ENCODE assay signal across 17 cellular contexts in the genomic region with DNA sequence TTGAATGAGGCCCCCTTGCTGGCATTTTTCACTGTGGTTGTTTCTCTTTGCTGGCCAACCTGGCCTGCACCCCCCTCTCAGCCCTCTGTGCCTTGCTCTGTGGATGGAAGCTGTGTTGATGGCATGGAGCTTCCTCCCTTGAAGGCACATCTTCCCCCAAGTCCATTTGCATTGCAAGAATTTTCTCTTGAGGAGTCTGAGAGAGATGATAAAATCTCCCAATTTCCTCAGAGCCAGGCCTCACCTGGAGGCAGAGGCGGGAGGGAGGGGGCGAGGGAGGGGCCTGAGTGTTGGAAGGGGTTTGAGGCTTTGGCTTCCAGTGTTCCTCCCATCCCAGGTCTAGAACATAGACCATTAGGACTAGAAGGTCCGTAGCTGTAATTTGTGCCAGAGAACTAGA.
DNase-seq lines count a peak whose midpoint lies in the region; ATAC-seq, FAIRE-seq and TF ChIP-seq lines count a peak whose summit lies in the region.
"Had no signal": no experiment of that assay in that cellular context is flagged by ENCODE, and none has a peak within 500 bp of the region (broad histone marks: within the 10 kb centered on the region; RNA-seq: fewer than 3 reads in every experiment).

No MANE protein-coding gene starts in this region.

- H3K4me3 ChIP-seq in GM23338 (no peak overlapping the region), H1 (ENCODE audit: extremely low read depth in 1 of 4, insufficient read depth in 2 of 4, low read depth in 3 of 4, low read length in 4 of 4) (no peak overlapping the region), sigmoid colon (no peak overlapping the region), uterus (no peak overlapping the region)
- H3K4me3 ChIP-seq: A549 had no signal

- H4K91ac ChIP-seq in H1 (replicated peaks; ENCODE audit: insufficient read length, low read length), result no peak overlapping the region

- H3K4me1 ChIP-seq in GM23338 (ENCODE audit: insufficient read depth) (no peaks in the 10 kb centered on the region), H1 (replicated peaks in 1 of 4; ENCODE audit: control insufficient read depth in 3 of 4, insufficient read depth in 4 of 4, low read length in 3 of 4) (peaks cover 0 to 2% (median 0%) of the 10 kb centered on the region in 4 experiments; a peak in 2 of 7 replicates), sigmoid colon (peaks cover 0 to 42% (median 35%) of the 10 kb centered on the region in 4 donors), uterus (peaks cover 8 to 13% of the 10 kb centered on the region in 2 donors)
- H3K4me1 ChIP-seq: A549, BE2C had no signal

- POLR2A ChIA-PET in H1 (lab: Charles Lee; ENCODE audit: partially characterized antibody), result no interaction called here

- no peak overlapping the region for H2BK120ac ChIP-seq in H1 (replicated peaks; ENCODE audit: low read depth, low read length)

- H3K9ac ChIP-seq in H1 (replicated peaks in 1 of 4; ENCODE audit: extremely low read depth in 1 of 4, low read depth in 3 of 4, low read length in 3 of 4), result no peak overlapping the region

- TF ChIP-seq EP300 in H1 (IDR thresholded peaks at IDR 0.05; ENCODE audit: borderline replicate concordance in 1 of 2, low read depth in 2 of 2, low read length in 2 of 2) (no peak), sigmoid colon (IDR thresholded peaks at IDR 0.05) (no peak)

- H3K4me3 Mint-ChIP-seq in GM23338, result no peak overlapping the region
- H3K4me3 Mint-ChIP-seq: CD4-positive, alpha-beta memory T cell had no signal

- WGBS in H1 (ENCODE audit: extremely low coverage in 1 of 2, insufficient coverage in 1 of 2, insufficient read length in 1 of 2, insufficient replicate concordance in 2 of 2, low coverage in 1 of 2, low lambda C conversion rate in 2 of 2, missing lambda C conversion rate in 1 of 2), 2 experiments, result 87% methylated on average over 3 of the region's 3 CpGs; no CpG with 5 or more reads in 1 of the 2 experiments
- WGBS in sigmoid colon, 2 donors, result 89% methylated on average over 3 of the region's 3 CpGs

- no peak overlapping the region for H3K18ac ChIP-seq in H1 (ENCODE audit: extremely low read depth, low read length)

- H3K27ac ChIP-seq in GM23338 (ENCODE audit: low read depth), result no peak overlapping the region
- H3K27ac ChIP-seq in H1 (ENCODE audit: low read depth, low read length), result no peak overlapping the region
- H3K27ac ChIP-seq in sigmoid colon, result peak overlapping the region in 3 of 4 donors; percentile 72 to 83 (median 77)
- peak overlapping the region; percentile 77 to 86 for H3K27ac ChIP-seq in uterus
- H3K27ac ChIP-seq: A549, C4-2B, HL-60 had no signal

- H3K79me2 ChIP-seq in GM23338 (replicated peaks; ENCODE audit: insufficient read depth), result no peaks in the 10 kb centered on the region
- no peaks in the 10 kb centered on the region for H3K79me2 ChIP-seq in H1 (ENCODE audit: control insufficient read depth in 1 of 2, insufficient read depth in 2 of 2, low read length in 2 of 2)

- H3F3A ChIP-seq in GM23338 (replicated peaks; ENCODE audit: low read depth), result no peaks in the 10 kb centered on the region

- CTCF ChIA-PET in H1 (lab: Charles Lee; ENCODE audit: partially characterized antibody), result interaction anchor here (1.5 kb wide), 1 partner anchor 13 kb away, joined by 4 read pairs; no protein-coding TSS in a partner anchor

- no peak overlapping the region for H3K27ac Mint-ChIP-seq in GM23338

- H2AK5ac ChIP-seq in H1 (ENCODE audit: low read depth, low read length), result no peak overlapping the region

- intact Hi-C loops in sigmoid colon (cut with DNase I) (no loop called here), uterus (cut with DNase I; ENCODE audit: low total_unique reads) (loop anchor here (10.0 kb wide), 1 partner anchor 226 kb away; a partner anchor contains a TSS)

- H2BK15ac ChIP-seq in H1 (ENCODE audit: low read length), result no peak overlapping the region

- no peaks in the 10 kb centered on the region for H3K27me3 Mint-ChIP-seq in GM23338 (ENCODE audit: insufficient read depth, low read depth, poor library complexity)
- H3K27me3 Mint-ChIP-seq: CD4-positive, alpha-beta memory T cell had no signal

- no peak overlapping the region for H3K56ac ChIP-seq in H1 (replicated peaks; ENCODE audit: insufficient read length, low read depth, low read length)

- H3K27me3 ChIP-seq in GM23338 (ENCODE audit: insufficient read depth) (no peaks in the 10 kb centered on the region), H1 (replicated peaks in 1 of 4; ENCODE audit: control insufficient read depth in 3 of 4, extremely low read depth in 1 of 4, insufficient read depth in 3 of 4, low read length in 3 of 4) (no peaks in the 10 kb centered on the region), sigmoid colon (no peaks in the 10 kb centered on the region), uterus (no peaks in the 10 kb centered on the region)
- H3K27me3 ChIP-seq: BE2C had no signal

- H3K4ac ChIP-seq in H1 (replicated peaks; ENCODE audit: insufficient read length, low read depth, low read length), result no peak overlapping the region

- H2AFZ ChIP-seq in GM23338 (0 out of 2 replicates have a peak overlapping the region, but pooled peaks have one; percentile 72), H1 (ENCODE audit: low read length) (no peak overlapping the region)

- H4K20me1 ChIP-seq in GM23338 (replicated peaks; ENCODE audit: insufficient read depth) (no peaks in the 10 kb centered on the region), H1 (replicated peaks in 1 of 2; ENCODE audit: control insufficient read depth in 1 of 2, insufficient read depth in 2 of 2, low read length in 2 of 2) (no peaks in the 10 kb centered on the region)

- H3K36me3 ChIP-seq in GM23338 (ENCODE audit: insufficient read depth), result no peaks in the 10 kb centered on the region
- no peaks in the 10 kb centered on the region for H3K36me3 ChIP-seq in H1 (ENCODE audit: control insufficient read depth in 2 of 4, insufficient read depth in 4 of 4, low read length in 3 of 4)
- no peaks in the 10 kb centered on the region for H3K36me3 ChIP-seq in sigmoid colon
- H3K36me3 ChIP-seq in uterus, result no peaks in the 10 kb centered on the region
- H3K36me3 ChIP-seq: BE2C had no signal

- H3K79me1 ChIP-seq in H1 (ENCODE audit: low read depth, low read length), result no peaks in the 10 kb centered on the region

- FAIRE-seq in H1 (lab: Jason Lieb, UNC) (no peak), RCC 7860 (lab: Jason Lieb, UNC) (no peak)
- FAIRE-seq: A549, G401.6, GM12891, H54 had no signal

- DNase-seq in GM23338 (ENCODE audit: low spot score) (no peak), H1 (ENCODE audit: low read depth in 1 of 2, low spot score in 2 of 2) (no peak), sigmoid colon (no peak), uterus (no peak), RCC 7860 (ENCODE audit: low spot score) (no peak), NCI-H524 (lab: John Stamatoyannopoulos, UW) (no peak)
- DNase-seq: BE2C; CD4-positive, alpha-beta memory T cell; DMS79 had no signal

- H4K5ac ChIP-seq in H1 (ENCODE audit: insufficient read length, low read depth, low read length), result no peak overlapping the region

- TF ChIP-seq POLR2A in H1 (IDR thresholded peaks at IDR 0.05; ENCODE audit: control extremely low read depth in 1 of 2, low read depth in 2 of 2, low read length in 2 of 2) (no peak), sigmoid colon (IDR thresholded peaks at IDR 0.05) (no peak), uterus (IDR thresholded peaks at IDR 0.05) (no peak)

- H3K23me2 ChIP-seq in H1 (ENCODE audit: low read depth, low read length), result peaks cover 2% of the 10 kb centered on the region; the same call in 1 of the 2 replicates

- 0 out of 2 replicates have a peak, but pooled peaks cover 7% of the 10 kb centered on the region for H3K9me2 ChIP-seq in GM23338 (ENCODE audit: insufficient read depth)

- ATAC-seq in GM23338, result no peak
- ATAC-seq in GM21423 (IDR thresholded peaks at IDR 0.05; ENCODE audit: unreplicated experiment), result no peak
- ATAC-seq: A549, HCT116 had no signal

- H3K36me3 Mint-ChIP-seq in GM23338 (ENCODE audit: low read depth), result peaks cover 3% of the 10 kb centered on the region; the same call in 1 of the 3 replicates

- no peak for TF ChIP-seq RAD21 in H1 (IDR thresholded peaks at IDR 0.05 in 1 of 2, conservative IDR thresholded peaks at IDR 0.05 in 1 of 2; ENCODE audit: low read depth in 2 of 2, low read length in 2 of 2)

- TF ChIP-seq CTCF in GM23338 (conservative IDR thresholded peaks at IDR 0.05; ENCODE audit: low read depth in 2 of 2) (no peak), H1 (IDR thresholded peaks at IDR 0.05; ENCODE audit: control extremely low read depth in 1 of 3, insufficient read depth in 1 of 3, low read depth in 1 of 3, low read length in 3 of 3) (no peak), sigmoid colon (IDR thresholded peaks at IDR 0.05) (no peak), uterus (IDR thresholded peaks at IDR 0.05) (no peak)

- no peak overlapping the region for H2BK20ac ChIP-seq in H1 (ENCODE audit: low read length)

- H3K9me3 Mint-ChIP-seq in GM23338, result peaks cover 17% of the 10 kb centered on the region

- H3K9me3 ChIP-seq in H1 (ENCODE audit: insufficient read depth in 2 of 2, low read depth in 1 of 2, low read length in 1 of 2), result peaks cover 8 to 11% of the 10 kb centered on the region in 2 experiments; a peak in 1 of 4 replicates
- H3K9me3 ChIP-seq in sigmoid colon, result no peaks in the 10 kb centered on the region
- H3K9me3 ChIP-seq in uterus, result no peaks in the 10 kb centered on the region
- H3K9me3 ChIP-seq: BE2C had no signal

- peaks cover 10% of the 10 kb centered on the region for H3K4me1 Mint-ChIP-seq in GM23338
- H3K4me1 Mint-ChIP-seq: CD4-positive, alpha-beta memory T cell had no signal

- no peak overlapping the region for H3K14ac ChIP-seq in H1 (ENCODE audit: insufficient read length)

- H3K23ac ChIP-seq in H1 (ENCODE audit: insufficient read length), result no peak overlapping the region

- H3K4me2 ChIP-seq in GM23338 (no peak overlapping the region), H1 (ENCODE audit: insufficient read depth in 1 of 2, low read depth in 2 of 2, low read length in 2 of 2) (no peak overlapping the region)
- H3K4me2 ChIP-seq: A549 had no signal

- H4K8ac ChIP-seq in H1 (ENCODE audit: extremely low read depth, insufficient read depth, low read length), result peak overlapping the region; percentile 30; the same call in 1 of the 2 replicates

- no peak overlapping the region for H2BK5ac ChIP-seq in H1 (ENCODE audit: low read depth, low read length)

- H2BK12ac ChIP-seq in H1 (ENCODE audit: low read depth, low read length), result no peak overlapping the region

TF ChIP-seq in GM23338, 12 proteins besides CTCF, POLR2A, EP300 and RAD21 (continues in another document):
- no peak for TF ChIP-seq ZNF331 (CRISPR knock-in tag; IDR thresholded peaks at IDR 0.05; ENCODE audit: low read depth)
- no peak for TF ChIP-seq EZH2 (IDR thresholded peaks at IDR 0.05; ENCODE audit: low read depth, unreplicated experiment)
- TF ChIP-seq CREB1 (CRISPR knock-in tag; IDR thresholded peaks at IDR 0.05; ENCODE audit: low read depth), result no peak

TF ChIP-seq in H1, 55 proteins besides CTCF, POLR2A, EP300 and RAD21:
- no peak for TF ChIP-seq CBX8 (IDR thresholded peaks at IDR 0.05; ENCODE audit: borderline replicate concordance, low read depth, low read length)
- TF ChIP-seq RNF2 (IDR thresholded peaks at IDR 0.05; ENCODE audit: borderline replicate concordance, low read depth, low read length, missing control alignments, poor library complexity, severe bottlenecking), result no peak
- TF ChIP-seq SIRT6 (IDR thresholded peaks at IDR 0.05; ENCODE audit: low read length), result no peak
- no peak for TF ChIP-seq POU5F1 (IDR thresholded peaks at IDR 0.05; ENCODE audit: low read depth, low read length)

Comparison
In these comparisons a context has a peak if more than half of its experiments do, and no peak if none do; other contexts are left out.
1. H3K27ac ChIP-seq: peak in sigmoid colon (3 of 4) and uterus (2 of 2); none in GM23338 (single experiment) and H1 (single experiment).